1 cellular context compared by ENCODE assay signal in genomic region chr4:26857278-26858034, GRCh38.
TF ChIP-seq lines count a peak whose summit lies in the region.

No MANE protein-coding gene starts in this region.

TF ChIP-seq in K562, 482 proteins besides CTCF, POLR2A, EP300 and RAD21 (continued from another document):
- no peak for TF ChIP-seq RNF2 (IDR thresholded peaks at IDR 0.05)
- TF ChIP-seq ZNF589 (CRISPR knock-in tag; IDR thresholded peaks at IDR 0.05; ENCODE audit: low read depth), result no peak
- no peak for TF ChIP-seq BRCA1 (IDR thresholded peaks at IDR 0.05)
- TF ChIP-seq BRCA1 (CRISPR knock-in tag; IDR thresholded peaks at IDR 0.05), result no peak
- no peak; the same call in 1 of the 2 replicates for TF ChIP-seq NFIC (IDR thresholded peaks at IDR 0.05)
- TF ChIP-seq ZNF699 (CRISPR knock-in tag; IDR thresholded peaks at IDR 0.05; ENCODE audit: insufficient replicate concordance), result no peak
- no peak for TF ChIP-seq SP2 (IDR thresholded peaks at IDR 0.05; ENCODE audit: extremely low read depth, low read depth, low read length, poor library complexity, severe bottlenecking)
- TF ChIP-seq RBM39 (optimal IDR thresholded peaks at IDR 0.05; ENCODE audit: low read depth, low read length), result no peak
- TF ChIP-seq BRD9 (IDR thresholded peaks at IDR 0.05; ENCODE audit: low read depth, partially characterized antibody), result no peak
- TF ChIP-seq RB1 (IDR thresholded peaks at IDR 0.05; ENCODE audit: low read depth), result peak; percentile 84
- TF ChIP-seq MEF2D (tag; conservative IDR thresholded peaks at IDR 0.05; ENCODE audit: low read depth), result no peak
- TF ChIP-seq, protein P1, sequence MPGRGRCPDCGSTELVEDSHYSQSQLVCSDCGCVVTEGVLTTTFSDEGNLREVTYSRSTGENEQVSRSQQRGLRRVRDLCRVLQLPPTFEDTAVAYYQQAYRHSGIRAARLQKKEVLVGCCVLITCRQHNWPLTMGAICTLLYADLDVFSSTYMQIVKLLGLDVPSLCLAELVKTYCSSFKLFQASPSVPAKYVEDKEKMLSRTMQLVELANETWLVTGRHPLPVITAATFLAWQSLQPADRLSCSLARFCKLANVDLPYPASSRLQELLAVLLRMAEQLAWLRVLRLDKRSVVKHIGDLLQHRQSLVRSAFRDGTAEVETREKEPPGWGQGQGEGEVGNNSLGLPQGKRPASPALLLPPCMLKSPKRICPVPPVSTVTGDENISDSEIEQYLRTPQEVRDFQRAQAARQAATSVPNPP (IDR thresholded peaks at IDR 0.05; ENCODE audit: borderline replicate concordance, insufficient read depth, insufficient read length), result no peak
- no peak for TF ChIP-seq CBFA2T3 (IDR thresholded peaks at IDR 0.05)
- no peak for TF ChIP-seq PTRF (tag; IDR thresholded peaks at IDR 0.05)
- peak; percentile 95 for TF ChIP-seq GATAD2B (IDR thresholded peaks at IDR 0.05; ENCODE audit: borderline replicate concordance)
- TF ChIP-seq ARID3B (CRISPR knock-in tag; IDR thresholded peaks at IDR 0.05; ENCODE audit: borderline replicate concordance), result no peak
- TF ChIP-seq, protein P2, sequence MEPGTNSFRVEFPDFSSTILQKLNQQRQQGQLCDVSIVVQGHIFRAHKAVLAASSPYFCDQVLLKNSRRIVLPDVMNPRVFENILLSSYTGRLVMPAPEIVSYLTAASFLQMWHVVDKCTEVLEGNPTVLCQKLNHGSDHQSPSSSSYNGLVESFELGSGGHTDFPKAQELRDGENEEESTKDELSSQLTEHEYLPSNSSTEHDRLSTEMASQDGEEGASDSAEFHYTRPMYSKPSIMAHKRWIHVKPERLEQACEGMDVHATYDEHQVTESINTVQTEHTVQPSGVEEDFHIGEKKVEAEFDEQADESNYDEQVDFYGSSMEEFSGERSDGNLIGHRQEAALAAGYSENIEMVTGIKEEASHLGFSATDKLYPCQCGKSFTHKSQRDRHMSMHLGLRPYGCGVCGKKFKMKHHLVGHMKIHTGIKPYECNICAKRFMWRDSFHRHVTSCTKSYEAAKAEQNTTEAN (CRISPR knock-in tag; IDR thresholded peaks at IDR 0.05), result no peak
- TF ChIP-seq ZNF408 (CRISPR knock-in tag; IDR thresholded peaks at IDR 0.05; ENCODE audit: low read depth), result no peak
- TF ChIP-seq ZBTB1 (CRISPR knock-in tag; IDR thresholded peaks at IDR 0.05; ENCODE audit: borderline replicate concordance, low read depth), result 0 out of 2 replicates have a peak, but pooled peaks have one; percentile 39
- no peak for TF ChIP-seq ZNF696 (CRISPR knock-in tag; conservative IDR thresholded peaks at IDR 0.05)
- peak; percentile 69 for TF ChIP-seq CTBP1 (IDR thresholded peaks at IDR 0.05; ENCODE audit: borderline replicate concordance)
- TF ChIP-seq NCOR1 (IDR thresholded peaks at IDR 0.05), result no peak
- TF ChIP-seq, protein P3, sequence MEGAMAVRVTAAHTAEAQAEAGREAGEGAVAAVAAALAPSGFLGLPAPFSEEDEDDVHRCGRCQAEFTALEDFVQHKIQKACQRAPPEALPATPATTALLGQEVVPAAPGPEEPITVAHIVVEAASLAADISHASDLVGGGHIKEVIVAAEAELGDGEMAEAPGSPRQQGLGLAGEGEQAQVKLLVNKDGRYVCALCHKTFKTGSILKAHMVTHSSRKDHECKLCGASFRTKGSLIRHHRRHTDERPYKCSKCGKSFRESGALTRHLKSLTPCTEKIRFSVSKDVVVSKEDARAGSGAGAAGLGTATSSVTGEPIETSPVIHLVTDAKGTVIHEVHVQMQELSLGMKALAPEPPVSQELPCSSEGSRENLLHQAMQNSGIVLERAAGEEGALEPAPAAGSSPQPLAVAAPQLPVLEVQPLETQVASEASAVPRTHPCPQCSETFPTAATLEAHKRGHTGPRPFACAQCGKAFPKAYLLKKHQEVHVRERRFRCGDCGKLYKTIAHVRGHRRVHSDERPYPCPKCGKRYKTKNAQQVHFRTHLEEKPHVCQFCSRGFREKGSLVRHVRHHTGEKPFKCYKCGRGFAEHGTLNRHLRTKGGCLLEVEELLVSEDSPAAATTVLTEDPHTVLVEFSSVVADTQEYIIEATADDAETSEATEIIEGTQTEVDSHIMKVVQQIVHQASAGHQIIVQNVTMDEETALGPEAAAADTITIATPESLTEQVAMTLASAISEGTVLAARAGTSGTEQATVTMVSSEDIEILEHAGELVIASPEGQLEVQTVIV (CRISPR knock-in tag; IDR thresholded peaks at IDR 0.05; ENCODE audit: borderline replicate concordance), result no peak
- peak; percentile 30 for TF ChIP-seq CTCFL (IDR thresholded peaks at IDR 0.05; ENCODE audit: borderline replicate concordance, insufficient read depth, low read depth, low read length, poor library complexity, severe bottlenecking)
- TF ChIP-seq, protein P4, sequence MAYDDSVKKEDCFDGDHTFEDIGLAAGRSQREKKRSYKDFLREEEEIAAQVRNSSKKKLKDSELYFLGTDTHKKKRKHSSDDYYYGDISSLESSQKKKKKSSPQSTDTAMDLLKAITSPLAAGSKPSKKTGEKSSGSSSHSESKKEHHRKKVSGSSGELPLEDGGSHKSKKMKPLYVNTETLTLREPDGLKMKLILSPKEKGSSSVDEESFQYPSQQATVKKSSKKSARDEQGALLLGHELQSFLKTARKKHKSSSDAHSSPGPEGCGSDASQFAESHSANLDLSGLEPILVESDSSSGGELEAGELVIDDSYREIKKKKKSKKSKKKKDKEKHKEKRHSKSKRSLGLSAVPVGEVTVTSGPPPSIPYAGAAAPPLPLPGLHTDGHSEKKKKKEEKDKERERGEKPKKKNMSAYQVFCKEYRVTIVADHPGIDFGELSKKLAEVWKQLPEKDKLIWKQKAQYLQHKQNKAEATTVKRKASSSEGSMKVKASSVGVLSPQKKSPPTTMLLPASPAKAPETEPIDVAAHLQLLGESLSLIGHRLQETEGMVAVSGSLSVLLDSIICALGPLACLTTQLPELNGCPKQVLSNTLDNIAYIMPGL (CRISPR knock-in tag; IDR thresholded peaks at IDR 0.05), result no peak
- no peak for TF ChIP-seq ZNF133 (CRISPR knock-in tag; IDR thresholded peaks at IDR 0.05)
- TF ChIP-seq ZNF384 (IDR thresholded peaks at IDR 0.05; ENCODE audit: low read depth, low read length), result 0 out of 2 replicates have a peak, but pooled peaks have one; percentile 7
- peak; percentile 76; the same call in 1 of the 2 replicates for TF ChIP-seq CREB1 (IDR thresholded peaks at IDR 0.05)
- no peak; the same call in 1 of the 2 replicates for TF ChIP-seq CREB1 (CRISPR knock-in tag; IDR thresholded peaks at IDR 0.05)
- no peak for TF ChIP-seq TARDBP (IDR thresholded peaks at IDR 0.05)
- peak in 1 of 2 experiments; percentile 20; a peak in 1 of 4 replicates for TF ChIP-seq RCOR1 (IDR thresholded peaks at IDR 0.05; ENCODE audit: borderline replicate concordance in 1 of 2, low read depth in 2 of 2, low read length in 2 of 2)
- 0 out of 2 replicates have a peak, but pooled peaks have one; percentile 68 for TF ChIP-seq PHB (CRISPR knock-in tag; IDR thresholded peaks at IDR 0.05)
- TF ChIP-seq, protein P5, sequence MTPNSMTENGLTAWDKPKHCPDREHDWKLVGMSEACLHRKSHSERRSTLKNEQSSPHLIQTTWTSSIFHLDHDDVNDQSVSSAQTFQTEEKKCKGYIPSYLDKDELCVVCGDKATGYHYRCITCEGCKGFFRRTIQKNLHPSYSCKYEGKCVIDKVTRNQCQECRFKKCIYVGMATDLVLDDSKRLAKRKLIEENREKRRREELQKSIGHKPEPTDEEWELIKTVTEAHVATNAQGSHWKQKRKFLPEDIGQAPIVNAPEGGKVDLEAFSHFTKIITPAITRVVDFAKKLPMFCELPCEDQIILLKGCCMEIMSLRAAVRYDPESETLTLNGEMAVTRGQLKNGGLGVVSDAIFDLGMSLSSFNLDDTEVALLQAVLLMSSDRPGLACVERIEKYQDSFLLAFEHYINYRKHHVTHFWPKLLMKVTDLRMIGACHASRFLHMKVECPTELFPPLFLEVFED (CRISPR knock-in tag; conservative IDR thresholded peaks at IDR 0.05), result no peak
- TF ChIP-seq CHCHD3 (CRISPR knock-in tag; IDR thresholded peaks at IDR 0.05), result no peak
- no peak for TF ChIP-seq BCOR (IDR thresholded peaks at IDR 0.05)
- peak; percentile 32 to 66 for TF ChIP-seq E2F6 (IDR thresholded peaks at IDR 0.05; ENCODE audit: borderline replicate concordance in 1 of 2, extremely low read depth in 1 of 2, insufficient read depth in 1 of 2, insufficient read length in 1 of 2, low read depth in 1 of 2, low read length in 1 of 2, poor library complexity in 1 of 2, severe bottlenecking in 1 of 2)
- no peak for TF ChIP-seq EHMT2 (IDR thresholded peaks at IDR 0.05)
